ENCODE assay signal across 1 cellular context in the genomic region with DNA sequence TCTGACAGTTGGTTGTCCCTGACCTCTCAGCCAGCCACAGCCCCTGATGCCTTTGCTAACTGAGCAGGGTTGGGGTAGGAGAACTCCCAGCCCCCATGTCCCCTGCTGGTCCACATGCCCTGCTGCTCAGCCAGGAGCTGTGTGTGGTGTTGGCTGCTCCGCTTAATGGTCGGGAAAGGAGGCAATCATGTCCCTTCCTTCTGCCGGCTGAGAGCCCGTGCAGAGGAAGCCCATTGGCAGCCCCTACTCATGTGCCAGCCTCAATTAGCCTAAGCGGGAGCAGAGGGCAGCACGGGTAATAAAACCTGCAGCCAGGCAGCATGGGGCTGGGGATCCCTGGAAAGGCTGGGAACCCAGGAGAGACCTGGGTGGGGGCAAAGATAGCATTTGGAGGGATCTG.
TF ChIP-seq lines count a peak whose summit lies in the region.

No MANE protein-coding gene starts in this region.

TF ChIP-seq in IMR-90, 13 proteins besides CTCF, POLR2A, EP300 and RAD21:
- TF ChIP-seq RCOR1 (IDR thresholded peaks at IDR 0.05; ENCODE audit: insufficient replicate concordance, low read length) (no peak), MXI1 (IDR thresholded peaks at IDR 0.05; ENCODE audit: borderline replicate concordance, low read depth, low read length) (no peak), NFE2L2 (IDR thresholded peaks at IDR 0.05; ENCODE audit: low read depth, low read length) (no peak), CEBPB (IDR thresholded peaks at IDR 0.05; ENCODE audit: low read depth, low read length) (no peak), MAZ (IDR thresholded peaks at IDR 0.05; ENCODE audit: borderline replicate concordance, low read depth, low read length) (no peak), BHLHE40 (IDR thresholded peaks at IDR 0.05; ENCODE audit: low read depth, low read length) (no peak), MAFK (IDR thresholded peaks at IDR 0.05; ENCODE audit: low read depth, low read length) (no peak), CHD1 (IDR thresholded peaks at IDR 0.05; ENCODE audit: low read depth, low read length) (no peak), FOS (IDR thresholded peaks at IDR 0.05; ENCODE audit: low read depth, low read length) (no peak), RFX5 (IDR thresholded peaks at IDR 0.05; ENCODE audit: low read depth, low read length) (no peak), SMC3 (IDR thresholded peaks at IDR 0.05; ENCODE audit: low read depth, low read length) (no peak)
- TF ChIP-seq, protein P1, sequence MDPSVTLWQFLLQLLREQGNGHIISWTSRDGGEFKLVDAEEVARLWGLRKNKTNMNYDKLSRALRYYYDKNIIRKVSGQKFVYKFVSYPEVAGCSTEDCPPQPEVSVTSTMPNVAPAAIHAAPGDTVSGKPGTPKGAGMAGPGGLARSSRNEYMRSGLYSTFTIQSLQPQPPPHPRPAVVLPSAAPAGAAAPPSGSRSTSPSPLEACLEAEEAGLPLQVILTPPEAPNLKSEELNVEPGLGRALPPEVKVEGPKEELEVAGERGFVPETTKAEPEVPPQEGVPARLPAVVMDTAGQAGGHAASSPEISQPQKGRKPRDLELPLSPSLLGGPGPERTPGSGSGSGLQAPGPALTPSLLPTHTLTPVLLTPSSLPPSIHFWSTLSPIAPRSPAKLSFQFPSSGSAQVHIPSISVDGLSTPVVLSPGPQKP (IDR thresholded peaks at IDR 0.05; ENCODE audit: borderline replicate concordance, low read depth, low read length): no peak
- TF ChIP-seq, protein P2, sequence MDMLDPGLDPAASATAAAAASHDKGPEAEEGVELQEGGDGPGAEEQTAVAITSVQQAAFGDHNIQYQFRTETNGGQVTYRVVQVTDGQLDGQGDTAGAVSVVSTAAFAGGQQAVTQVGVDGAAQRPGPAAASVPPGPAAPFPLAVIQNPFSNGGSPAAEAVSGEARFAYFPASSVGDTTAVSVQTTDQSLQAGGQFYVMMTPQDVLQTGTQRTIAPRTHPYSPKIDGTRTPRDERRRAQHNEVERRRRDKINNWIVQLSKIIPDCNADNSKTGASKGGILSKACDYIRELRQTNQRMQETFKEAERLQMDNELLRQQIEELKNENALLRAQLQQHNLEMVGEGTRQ (IDR thresholded peaks at IDR 0.05; ENCODE audit: low read depth, low read length): no peak
